In the genomic region with DNA sequence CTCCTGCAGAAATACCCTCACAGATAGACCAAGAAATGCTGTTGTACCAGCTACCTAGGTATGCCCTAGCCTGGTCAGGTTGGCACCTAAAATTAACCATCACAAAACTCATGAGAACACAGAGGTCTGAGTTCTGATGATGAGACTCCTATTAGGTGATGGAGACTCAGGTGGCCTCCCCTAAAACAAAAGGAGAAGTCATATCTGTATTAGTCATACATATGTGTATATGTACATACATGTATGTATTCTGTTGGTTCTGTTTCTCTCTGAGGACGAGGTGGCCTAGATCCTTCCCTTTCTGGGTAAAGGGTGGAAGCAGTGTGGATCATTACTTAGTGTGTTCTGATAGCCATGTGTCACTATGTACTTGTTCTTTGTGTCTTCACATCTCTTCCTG, we compare ENCODE assay signal across 30 cellular contexts.
"Had no signal": no experiment of that assay in that cellular context is flagged by ENCODE, and none has a peak within 500 bp of the region (broad histone marks: within the 10 kb centered on the region; RNA-seq: fewer than 3 reads in every experiment).

No MANE protein-coding gene starts in this region.

- ATAC-seq: activated CD8-positive, alpha-beta T cell treated with anti-CD3 and anti-CD28 coated beads for 36 hours; activated naive CD4-positive, alpha-beta T cell treated with anti-CD3 and anti-CD28 coated beads, Interleukin-2, amount 50 U/mL, for 72 hours; activated T-cell treated with anti-CD3 and anti-CD28 coated beads, Interleukin-2, amount 50 U/mL, for 4 hours; activated T-helper 17 cell treated with anti-CD3 and anti-CD28 coated beads, Interleukin-2, amount 50 U/mL, for 72 hours; body of pancreas; effector memory CD8-positive, alpha-beta T cell; gastroesophageal sphincter; heart right ventricle; T-helper 17 cell had no signal

- H3K4me3 Mint-ChIP-seq: activated B cell treated with CpG ODN at 0.5 μM for 24 hours; activated CD8-positive, alpha-beta T cell treated with anti-CD3 and anti-CD28 coated beads for 36 hours; activated T-cell treated with anti-CD3 and anti-CD28 coated beads, Interleukin-2, amount 50 U/mL, for 4 hours; activated T-helper 17 cell treated with anti-CD3 and anti-CD28 coated beads, Interleukin-2, amount 50 U/mL, for 72 hours; effector memory CD8-positive, alpha-beta T cell; T-helper 17 cell; T-helper 2 cell treated with Interferon-gamma antibody and Interleukin-4, amounts not matched to agents 5 μg/mL and 100 μg/mL, for 36 hours had no signal

- H3K36me3 Mint-ChIP-seq: activated naive CD4-positive, alpha-beta T cell treated with anti-CD3 and anti-CD28 coated beads, Interleukin-2, amount 50 U/mL, for 72 hours had no signal

- H3K4me1 Mint-ChIP-seq: activated B cell treated with CpG ODN at 0.5 μM for 24 hours had no signal

- H3K27me3 Mint-ChIP-seq: activated CD8-positive, alpha-beta T cell treated with anti-CD3 and anti-CD28 coated beads for 36 hours; activated T-helper 17 cell treated with anti-CD3 and anti-CD28 coated beads, Interleukin-2, amount 50 U/mL, for 72 hours; effector memory CD8-positive, alpha-beta T cell; T-helper 17 cell had no signal

- H3K27ac Mint-ChIP-seq: activated B cell treated with CpG ODN at 0.5 μM for 24 hours; activated CD8-positive, alpha-beta T cell treated with anti-CD3 and anti-CD28 coated beads for 36 hours; activated naive CD4-positive, alpha-beta T cell treated with anti-CD3 and anti-CD28 coated beads, Interleukin-2, amount 50 U/mL, for 72 hours; effector memory CD8-positive, alpha-beta T cell; T-helper 17 cell; T-helper 2 cell treated with Interferon-gamma antibody and Interleukin-4, amounts not matched to agents 5 μg/mL and 100 μg/mL, for 36 hours had no signal

- DNase-seq: activated B cell treated with CpG ODN at 0.5 μM for 24 hours; activated CD4-positive, alpha-beta T cell treated with anti-CD3 and anti-CD28 coated beads for 1 hour; activated CD4-positive, alpha-beta T cell treated with anti-CD3 and anti-CD28 coated beads for 4 hours; activated CD4-positive, alpha-beta T cell treated with anti-CD3 and anti-CD28 coated beads, Interleukin-2, amount 50 U/mL, for 4 hours; activated CD8-positive, alpha-beta memory T cell treated with anti-CD3 and anti-CD28 coated beads for 24 hours; activated CD8-positive, alpha-beta T cell treated with anti-CD3 and anti-CD28 coated beads for 36 hours; activated effector memory CD4-positive, alpha-beta T cell treated with Interleukin-2 at 50 U/mL for 16 hours; activated gamma-delta T cell treated with Interleukin-2 at 50 U/mL for 16 hours; activated naive CD4-positive, alpha-beta T cell treated with Interleukin-2 at 50 U/mL for 16 hours; activated T-cell treated with anti-CD3 and anti-CD28 coated beads, Interleukin-2, amount 50 U/mL, for 4 hours; adrenal gland; amygdala; aorta; body of pancreas; caudate nucleus; cortex of kidney; dermis blood vessel endothelial cell; effector CD4-positive, alpha-beta T cell; effector memory CD8-positive, alpha-beta T cell; erythroblast; foreskin melanocyte; heart right ventricle; T-helper 1 cell; T-helper 17 cell; T1000; WERI-Rb-1 had no signal

- H3K9me3 Mint-ChIP-seq: activated B cell treated with CpG ODN at 0.5 μM for 24 hours; activated CD8-positive, alpha-beta T cell treated with anti-CD3 and anti-CD28 coated beads for 36 hours; activated naive CD4-positive, alpha-beta T cell treated with anti-CD3 and anti-CD28 coated beads, Interleukin-2, amount 50 U/mL, for 72 hours; activated T-cell treated with anti-CD3 and anti-CD28 coated beads, Interleukin-2, amount 50 U/mL, for 4 hours; activated T-helper 17 cell treated with anti-CD3 and anti-CD28 coated beads, Interleukin-2, amount 50 U/mL, for 72 hours; effector memory CD8-positive, alpha-beta T cell; T-helper 2 cell treated with Interferon-gamma antibody and Interleukin-4, amounts not matched to agents 5 μg/mL and 100 μg/mL, for 36 hours had no signal
